8 cellular contexts compared by ENCODE assay signal in the genomic region with DNA sequence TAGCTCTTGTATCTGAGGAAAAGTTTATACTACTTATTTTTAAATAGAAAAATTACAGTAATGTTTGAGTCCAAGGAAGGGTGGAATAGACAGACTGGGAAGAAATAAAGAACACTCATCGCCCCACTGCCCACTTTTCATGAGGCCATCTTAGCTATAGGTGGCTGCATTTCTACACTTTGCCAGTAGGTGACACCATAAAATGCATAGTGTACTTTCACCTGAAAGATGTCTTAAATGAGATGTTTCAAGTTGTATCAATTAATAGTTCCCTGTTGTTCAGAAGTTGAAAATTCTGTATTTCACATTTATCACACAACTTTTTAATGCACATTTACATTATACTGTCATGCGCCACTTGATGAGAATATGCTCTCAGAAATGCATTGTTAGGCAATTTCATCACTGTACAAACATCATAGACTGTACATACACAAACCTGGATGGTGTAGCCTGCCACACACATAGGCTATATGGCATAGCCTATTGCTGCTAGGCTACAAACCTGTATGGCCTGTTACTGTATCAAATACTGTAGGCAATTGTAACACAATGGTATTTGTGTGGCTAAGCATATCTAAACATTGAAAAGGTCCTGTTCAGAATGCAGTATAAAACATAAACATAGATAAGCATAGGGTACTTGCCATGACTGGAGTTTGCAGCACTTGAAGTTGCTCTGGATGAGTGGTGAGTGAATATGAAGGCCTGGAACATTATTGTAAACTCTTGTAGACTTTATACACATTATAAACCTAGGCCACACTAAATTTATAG. TPM values are rescaled to one million over a fixed set of nuclear protein-coding genes. Genes with fewer than 3 reads are reported as not detected.
A peak's percentile ranks its signal among the peaks of the same experiment; 100 is the strongest.
DNase-seq lines count a peak whose midpoint lies in the region; ATAC-seq, FAIRE-seq and TF ChIP-seq lines count a peak whose summit lies in the region.

No MANE protein-coding gene starts in this region.

- no peak for DNase-seq in CD14-positive monocyte (ENCODE audit: low spot score)
- no peak for DNase-seq in GM19239 (ENCODE audit: insufficient read length, low spot score)
- DNase-seq in NCI-H69 (lab: John Stamatoyannopoulos, UW): peak; percentile 55
- no peak for DNase-seq in dorsolateral prefrontal cortex
- DNase-seq in COLO668 (lab: John Stamatoyannopoulos, UW; ENCODE audit: unreplicated experiment): no peak
- DNase-seq in ecto neural progenitor cell (ENCODE audit: low spot score): no peak

- H3K36me3 Mint-ChIP-seq in CD14-positive monocyte (peaks cover 25 to 35% of the 10 kb centered on the region in 2 donors), nephron (ENCODE audit: low read depth) (peaks cover 5% of the 10 kb centered on the region)

- no peaks in the 10 kb centered on the region for H3K27me3 ChIP-seq in dorsolateral prefrontal cortex

- peaks cover 10% of the 10 kb centered on the region for H3K4me1 Mint-ChIP-seq in CD14-positive monocyte
- peaks cover 5% of the 10 kb centered on the region for H3K4me1 Mint-ChIP-seq in nephron

- TF ChIP-seq CTCF in CD14-positive monocyte (IDR thresholded peaks at IDR 0.05) (peak; percentile 76), dorsolateral prefrontal cortex (IDR thresholded peaks at IDR 0.05 in 54 of 56, conservative IDR thresholded peaks at IDR 0.05 in 2 of 56; ENCODE audit: low read depth in 1 of 56, partially characterized antibody in 56 of 56) (peak in 54 of 56 donors; percentile 47 to 74 (median 63)), nephron (IDR thresholded peaks at IDR 0.05; ENCODE audit: unreplicated experiment in 3 of 3) (peak; percentile 63 to 82 (median 68))

- no peak overlapping the region for H3K27ac ChIP-seq in dorsolateral prefrontal cortex

- intact Hi-C loops in CD14-positive monocyte (cut with micrococcal nuclease): no loop called here
- intact Hi-C loops in dorsolateral prefrontal cortex (cut with DNase I): loop anchor here in 1 of 2 donors (10.0 kb wide), 1 partner anchor 315 kb away; a partner anchor contains a TSS

- no peak overlapping the region for H3K4me3 Mint-ChIP-seq in CD14-positive monocyte
- no peak overlapping the region for H3K4me3 Mint-ChIP-seq in nephron

- H3K27me3 Mint-ChIP-seq in CD14-positive monocyte (ENCODE audit: low read depth in 3 of 3): no peaks in the 10 kb centered on the region
- H3K27me3 Mint-ChIP-seq in nephron (ENCODE audit: low read depth): no peaks in the 10 kb centered on the region

- H3K9me3 Mint-ChIP-seq in CD14-positive monocyte (no peaks in the 10 kb centered on the region), nephron (no peaks in the 10 kb centered on the region)

- peak; percentile 78 for FAIRE-seq in GM19239 (lab: Jason Lieb, UNC)

- H3K4me3 ChIP-seq in dorsolateral prefrontal cortex: no peak overlapping the region

- ATAC-seq in GM18870 (IDR thresholded peaks at IDR 0.05; ENCODE audit: unreplicated experiment): no peak

- H3K27ac Mint-ChIP-seq in CD14-positive monocyte (no peak overlapping the region), nephron (no peak overlapping the region)

RNA-seq across cellular contexts. Expression of a gene that starts 27.5 kb away (rescaled TPM):
- polyA plus RNA-seq in CD14-positive monocyte: not detected
- total RNA-seq in dorsolateral prefrontal cortex: not detected

RNA-seq across cellular contexts. Expression of a gene that starts 50.1 kb away (rescaled TPM):
- 1 to 10 TPM; 1.6 to 1.8 TPM for polyA plus RNA-seq in CD14-positive monocyte
- total RNA-seq in dorsolateral prefrontal cortex: 1 to 10 TPM in 109 of 120 experiments, under 1 TPM in 11; 0.42 to 4.3 (median 2.1) TPM

RNA-seq across cellular contexts. Expression of a gene that starts 50.2 kb away (rescaled TPM):
- polyA plus RNA-seq in CD14-positive monocyte: 10 to 100 TPM; 20.9 to 23.0 TPM
- 10 to 100 TPM in 20 of 120 experiments, 1 to 10 TPM in 100; 3.9 to 14.1 (median 7.9) TPM for total RNA-seq in dorsolateral prefrontal cortex
